ENCODE assay signal across 8 cellular contexts in genomic region chr14:51989293-51990234, GRCh38. TPM values are rescaled to one million over a fixed set of nuclear protein-coding genes. Genes with fewer than 3 reads are reported as not detected.
DNase-seq lines count a peak whose midpoint lies in the region; ATAC-seq and TF ChIP-seq lines count a peak whose summit lies in the region.

TSS of gene RTRAF (plus strand) at chr14:51989546. CDS start at chr14:51989640, 94 bp downstream.

- no peak for TF ChIP-seq EP300 in Ishikawa (IDR thresholded peaks at IDR 0.05; ENCODE audit: borderline replicate concordance)

- H3K79me2 ChIP-seq in PC-3 (ENCODE audit: low read length): peaks cover 37% of the 10 kb centered on the region

- CTCF ChIA-PET in PC-3 (lab: Charles Lee): no interaction called here

- H2AFZ ChIP-seq in PC-3 (ENCODE audit: low read length): peak within 1 kb of the TSS; percentile 92

- H3K9me3 ChIP-seq in PC-3 (ENCODE audit: low read length): no peaks in the 10 kb centered on the region
- H3K9me3 ChIP-seq in muscle layer of colon (ENCODE audit: low read length): no peaks in the 10 kb centered on the region

- TF ChIP-seq POLR2A in erythroblast (IDR thresholded peaks at IDR 0.05; ENCODE audit: low read length): peak; percentile 89

- H3K27ac Mint-ChIP-seq in activated T-cell treated with anti-CD3 and anti-CD28 coated beads, Interleukin-2, amount 50 U/mL, for 24 hours: peak within 1 kb of the TSS; percentile 90

- H3K4me1 ChIP-seq in PC-3 (ENCODE audit: insufficient read depth, low read length): peaks cover 17% of the 10 kb centered on the region
- H3K4me1 ChIP-seq in muscle layer of colon (ENCODE audit: insufficient read depth, low read length): peaks cover 14% of the 10 kb centered on the region

- H3K27me3 Mint-ChIP-seq in activated T-cell treated with anti-CD3 and anti-CD28 coated beads, Interleukin-2, amount 50 U/mL, for 24 hours: no peaks in the 10 kb centered on the region

- TF ChIP-seq CTCF in PC-3 (conservative IDR thresholded peaks at IDR 0.05; ENCODE audit: low read depth, low read length): no peak

- H3K27me3 ChIP-seq in PC-3 (ENCODE audit: low read length): no peaks in the 10 kb centered on the region
- H3K27me3 ChIP-seq in muscle layer of colon (ENCODE audit: control insufficient read depth in 1 of 2, insufficient read depth in 2 of 2, low read length in 2 of 2): no peaks in the 10 kb centered on the region

- peaks cover 40% of the 10 kb centered on the region for H3K4me1 Mint-ChIP-seq in activated T-cell treated with anti-CD3 and anti-CD28 coated beads, Interleukin-2, amount 50 U/mL, for 24 hours (ENCODE audit: low read depth)

- peak within 1 kb of the TSS; percentile 93 for H3K9ac ChIP-seq in PC-3 (ENCODE audit: low read length)
- peak within 1 kb of the TSS; percentile 74 for H3K9ac ChIP-seq in muscle layer of colon (ENCODE audit: low read length)

- TSS peak; percentile 47 for BruUV-seq in PC-3 (replicated peaks; lab: Mats Ljungman, UMichigan)

- peak within 1 kb of the TSS; percentile 90 for H3K4me2 ChIP-seq in PC-3 (ENCODE audit: low read length)

- H3K27ac ChIP-seq in PC-3 (ENCODE audit: low read length) (peak within 1 kb of the TSS; percentile 24), muscle layer of colon (ENCODE audit: low read depth, low read length) (peak within 1 kb of the TSS; percentile 90)

- POLR2A ChIA-PET in PC-3 (lab: Charles Lee; ENCODE audit: unreplicated experiment): interaction anchor here (0.6 kb wide), 1 partner anchor 821 kb away, joined by 6 read pairs; no protein-coding TSS in a partner anchor

- peaks cover 5% of the 10 kb centered on the region; the same call in 1 of the 2 replicates for H4K20me1 ChIP-seq in PC-3 (ENCODE audit: low read length)

- no peaks in the 10 kb centered on the region for H3F3A ChIP-seq in PC-3 (ENCODE audit: low read length, unreplicated experiment)

- ATAC-seq in GM21576 (IDR thresholded peaks at IDR 0.05; ENCODE audit: unreplicated experiment) (peak; percentile 95), PC-3 (peak; percentile 97)

- H3K4me3 ChIP-seq in PC-3 (ENCODE audit: low read length) (peak within 1 kb of the TSS; percentile 93), muscle layer of colon (ENCODE audit: low read depth in 1 of 2, low read length in 2 of 2) (peak within 1 kb of the TSS; percentile 81 to 88)

- peaks cover 41% of the 10 kb centered on the region for H3K36me3 Mint-ChIP-seq in activated T-cell treated with anti-CD3 and anti-CD28 coated beads, Interleukin-2, amount 50 U/mL, for 24 hours (ENCODE audit: low read depth)

- intact Hi-C loops in PC-3 (cut with micrococcal nuclease): no loop called here

- peak within 1 kb of the TSS; percentile 87 for H3K4me3 Mint-ChIP-seq in activated T-cell treated with anti-CD3 and anti-CD28 coated beads, Interleukin-2, amount 50 U/mL, for 24 hours

- peak; percentile 92 for DNase-seq in DMS153 (lab: John Stamatoyannopoulos, UW)
- peak; percentile 94 for DNase-seq in PC-3
- DNase-seq in activated T-cell treated with anti-CD3 and anti-CD28 coated beads, Interleukin-2, amount 50 U/mL, for 24 hours: peak; percentile 93
- DNase-seq in erythroblast (lab: John Stamatoyannopoulos, UW): peak; percentile 96
- DNase-seq in stimulated activated CD8-positive, alpha-beta memory T cell treated with anti-CD3 and anti-CD28 coated beads, Interleukin-7, amount 100 ng/mL, for 24 hours (ENCODE audit: low read depth): peak; percentile 74

- H3K36me3 ChIP-seq in PC-3 (ENCODE audit: low read depth, low read length) (peaks cover 29% of the 10 kb centered on the region), muscle layer of colon (ENCODE audit: insufficient read depth, low read length) (peaks cover 16% of the 10 kb centered on the region)

- H3K9me3 Mint-ChIP-seq in activated T-cell treated with anti-CD3 and anti-CD28 coated beads, Interleukin-2, amount 50 U/mL, for 24 hours: no peaks in the 10 kb centered on the region

- no peak for TF ChIP-seq RAD21 in Ishikawa (IDR thresholded peaks at IDR 0.05; ENCODE audit: low read depth)

- no peaks in the 10 kb centered on the region for H3K9me2 ChIP-seq in PC-3 (replicated peaks; ENCODE audit: low read length)

TF ChIP-seq in Ishikawa, 13 proteins besides CTCF, POLR2A, EP300 and RAD21:
- TF ChIP-seq MAX (IDR thresholded peaks at IDR 0.05): peak; percentile 71
- peak; percentile 87 for TF ChIP-seq CREB1 (IDR thresholded peaks at IDR 0.05; ENCODE audit: low read depth)
- TF ChIP-seq NFIC (IDR thresholded peaks at IDR 0.05): no peak
- TF ChIP-seq TCF12 (IDR thresholded peaks at IDR 0.05; ENCODE audit: low read depth): peak; percentile 65
- no peak; the same call in 1 of the 2 replicates for TF ChIP-seq YY1 (IDR thresholded peaks at IDR 0.05; ENCODE audit: low read depth)

RNA-seq across cellular contexts. Expression of gene RTRAF, which starts in this region (rescaled TPM):
- total RNA-seq in PC-3 (2014; rRNA removed): 218 and 300 TPM in 2 replicates

Comparison
In these comparisons a context has a peak if more than half of its experiments do, and no peak if none do; other contexts are left out.
1. Peak in every context shown above with its lines: DNase-seq, ATAC-seq, H3K4me3 ChIP-seq and H3K27ac ChIP-seq.